21 cellular contexts compared by ENCODE assay signal in genomic region chr17:43769426-43769825, GRCh38. TPM values are rescaled to one million over a fixed set of nuclear protein-coding genes. Genes with fewer than 3 reads are reported as not detected.
DNase-seq lines count a peak whose midpoint lies in the region; ATAC-seq and TF ChIP-seq lines count a peak whose summit lies in the region.
"Had no signal": no experiment of that assay in that cellular context is flagged by ENCODE, and none has a peak within 500 bp of the region (broad histone marks: within the 10 kb centered on the region; RNA-seq: fewer than 3 reads in every experiment).

No MANE protein-coding gene starts in this region.

- POLR2A ChIA-PET in SK-N-SH (lab: Yijun Ruan, JAX): no interaction called here

- TF ChIP-seq CTCF in heart left ventricle (IDR thresholded peaks at IDR 0.05) (no peak), ascending aorta (IDR thresholded peaks at IDR 0.05) (no peak), stomach (IDR thresholded peaks at IDR 0.05) (no peak), SK-N-SH (IDR thresholded peaks at IDR 0.05) (no peak)

- no peaks in the 10 kb centered on the region for H3K9me2 ChIP-seq in SK-N-SH

- no peak for TF ChIP-seq EP300 in stomach (IDR thresholded peaks at IDR 0.05)
- TF ChIP-seq EP300 in SK-N-SH (IDR thresholded peaks at IDR 0.05; ENCODE audit: borderline replicate concordance in 1 of 2, low read depth in 1 of 2, low read length in 1 of 2): no peak

- TF ChIP-seq POLR2A in heart left ventricle (IDR thresholded peaks at IDR 0.05) (no peak), stomach (IDR thresholded peaks at IDR 0.05) (no peak)

- H3K4me2 ChIP-seq in SK-N-SH: no peak overlapping the region

- H3K4me1 ChIP-seq in heart left ventricle: peaks cover 0 to 90% (median 31%) of the 10 kb centered on the region in 12 donors
- peaks cover 7 to 24% of the 10 kb centered on the region in 2 donors for H3K4me1 ChIP-seq in ascending aorta
- peaks cover 28 to 69% (median 56%) of the 10 kb centered on the region in 4 donors for H3K4me1 ChIP-seq in stomach
- no peaks in the 10 kb centered on the region for H3K4me1 ChIP-seq in SK-N-SH (ENCODE audit: control insufficient read depth in 1 of 2, insufficient read depth in 2 of 2, low read depth in 1 of 2, low read length in 1 of 2)
- H3K4me1 ChIP-seq: BE2C had no signal

- H3K27me3 ChIP-seq in heart left ventricle: no peaks in the 10 kb centered on the region
- no peaks in the 10 kb centered on the region for H3K27me3 ChIP-seq in ascending aorta
- H3K27me3 ChIP-seq in stomach: no peaks in the 10 kb centered on the region
- H3K27me3 ChIP-seq in SK-N-SH (ENCODE audit: insufficient read depth): no peaks in the 10 kb centered on the region
- H3K27me3 ChIP-seq: BE2C had no signal

- H3K79me2 ChIP-seq in SK-N-SH (ENCODE audit: insufficient read depth): peaks cover 10% of the 10 kb centered on the region

- intact Hi-C loops in heart left ventricle (cut with DNase I) (loop anchor here in 2 of 10 donors (10.0 kb wide), 1 partner anchor 195 kb away; no protein-coding TSS in a partner anchor), Right ventricle myocardium inferior (cut with DNase I) (no loop called here), ascending aorta (cut with DNase I) (no loop called here), stomach (cut with DNase I; ENCODE audit: low total_unique reads) (no loop called here)

- H3K4me1 Mint-ChIP-seq in stimulated activated memory B cell treated with anti-CD40 and anti-IgM and Interleukin-4, amounts not matched to agents 10 μg/mL and 1 μg/mL and 100 μg/mL, for 72 hours: peaks cover 25% of the 10 kb centered on the region

- no peaks in the 10 kb centered on the region for H4K20me1 ChIP-seq in SK-N-SH (ENCODE audit: insufficient read depth)

- H3K9me3 Mint-ChIP-seq in stimulated activated memory B cell treated with anti-CD40 and anti-IgM and Interleukin-4, amounts not matched to agents 10 μg/mL and 1 μg/mL and 100 μg/mL, for 72 hours: no peaks in the 10 kb centered on the region
- H3K9me3 Mint-ChIP-seq: CD8-positive, alpha-beta T cell had no signal

- TF ChIP-seq RAD21 in SK-N-SH (IDR thresholded peaks at IDR 0.05; ENCODE audit: low read length): no peak

- H3K27ac Mint-ChIP-seq in stimulated activated memory B cell treated with anti-CD40 and anti-IgM and Interleukin-4, amounts not matched to agents 10 μg/mL and 1 μg/mL and 100 μg/mL, for 72 hours: no peak overlapping the region
- H3K27ac Mint-ChIP-seq: CD8-positive, alpha-beta T cell had no signal

- H3K27ac ChIP-seq in heart left ventricle (peak overlapping the region in 8 of 12 donors; percentile 20 to 81 (median 58)), ascending aorta (peak overlapping the region; percentile 8 to 26), stomach (peak overlapping the region in 3 of 5 donors; percentile 42 to 65 (median 53)), SK-N-SH (ENCODE audit: low read depth in 2 of 2, low read length in 1 of 2) (no peak overlapping the region)
- H3K27ac ChIP-seq: GM23248 had no signal

- H3F3A ChIP-seq in SK-N-SH (replicated peaks; ENCODE audit: insufficient read depth): peaks cover 25% of the 10 kb centered on the region

- H3K36me3 Mint-ChIP-seq in stimulated activated memory B cell treated with anti-CD40 and anti-IgM and Interleukin-4, amounts not matched to agents 10 μg/mL and 1 μg/mL and 100 μg/mL, for 72 hours: peaks cover 40% of the 10 kb centered on the region

- ATAC-seq in heart left ventricle (peak in 3 of 4 donors; percentile 1 to 4 (median 2)), Right ventricle myocardium inferior (no peak), GM19397 (IDR thresholded peaks at IDR 0.05; ENCODE audit: unreplicated experiment) (no peak)
- no peak for ATAC-seq in stimulated activated memory B cell treated with anti-CD40 and anti-IgM and Interleukin-4, amounts not matched to agents 10 μg/mL and 1 μg/mL and 100 μg/mL, for 72 hours
- ATAC-seq: CD8-positive, alpha-beta T cell; GM12878; K562 had no signal

- H3K4me3 ChIP-seq in heart left ventricle (no peak overlapping the region), ascending aorta (no peak overlapping the region), stomach (no peak overlapping the region), SK-N-SH (ENCODE audit: low read depth in 2 of 2, low read length in 1 of 2) (no peak overlapping the region)
- H3K4me3 ChIP-seq: GM12878, GM23248, K562 had no signal

- no peak overlapping the region for H3K9ac ChIP-seq in SK-N-SH
- H3K9ac ChIP-seq: GM23248 had no signal

- no peak overlapping the region for H3K4me3 Mint-ChIP-seq in stimulated activated memory B cell treated with anti-CD40 and anti-IgM and Interleukin-4, amounts not matched to agents 10 μg/mL and 1 μg/mL and 100 μg/mL, for 72 hours
- H3K4me3 Mint-ChIP-seq: CD8-positive, alpha-beta T cell had no signal

- peaks cover 0 to 93% (median 79%) of the 10 kb centered on the region in 9 donors for H3K36me3 ChIP-seq in heart left ventricle
- H3K36me3 ChIP-seq in ascending aorta: peaks cover 36 to 78% of the 10 kb centered on the region in 2 donors
- H3K36me3 ChIP-seq in stomach: peaks cover 43 to 80% (median 76%) of the 10 kb centered on the region in 4 donors
- peaks cover 35 to 54% of the 10 kb centered on the region in 2 experiments for H3K36me3 ChIP-seq in SK-N-SH (replicated peaks in 1 of 2; ENCODE audit: control insufficient read depth in 1 of 2, insufficient read depth in 2 of 2, low read length in 1 of 2)

- H3K9me3 ChIP-seq in heart left ventricle (no peaks in the 10 kb centered on the region), ascending aorta (no peaks in the 10 kb centered on the region), stomach (no peaks in the 10 kb centered on the region), SK-N-SH (no peaks in the 10 kb centered on the region)
- H3K9me3 ChIP-seq: BE2C had no signal

- no peak overlapping the region for H2AFZ ChIP-seq in SK-N-SH (ENCODE audit: low read depth)
- H2AFZ ChIP-seq: GM23248 had no signal

- CTCF ChIA-PET in SK-N-SH (lab: Yijun Ruan, JAX): interaction anchor here (1.0 to 3.2 kb wide), 3 partner anchors 9 to 191 kb away, joined by 3 to 19 read pairs (median 3); no protein-coding TSS in a partner anchor

- H3K27me3 Mint-ChIP-seq in stimulated activated memory B cell treated with anti-CD40 and anti-IgM and Interleukin-4, amounts not matched to agents 10 μg/mL and 1 μg/mL and 100 μg/mL, for 72 hours: no peaks in the 10 kb centered on the region

- DNase-seq in heart left ventricle (no peak), Right ventricle myocardium inferior (ENCODE audit: missing footprints) (no peak), ascending aorta (ENCODE audit: low spot score in 2 of 2) (no peak), mesenteric fat pad (ENCODE audit: low spot score) (peak; percentile 81), stomach (no peak), SK-N-SH (no peak)
- DNase-seq: BE2C; Calu3; CD8-positive, alpha-beta T cell; GM23248; HCEC 1CT; NCI-H1694 treated with DMSO at 0.1 percent for 48 hours; NCI-H510A treated with DMSO at 0.1 percent for 48 hours; NCI-H82; OCI-M1; SIG-M5 had no signal

- WGBS in heart left ventricle, 4 donors: 91 to 93% (median 92%) methylated on average over 15 to 16 of the region's 16 CpGs
- WGBS in stomach, 5 donors: 91 to 94% (median 92%) methylated on average over 6 to 16 of the region's 16 CpGs
- 97% methylated on average over 13 of the region's 16 CpGs for WGBS in SK-N-SH (ENCODE audit: low lambda C conversion rate)

TF ChIP-seq in SK-N-SH, 30 proteins besides CTCF, POLR2A, EP300 and RAD21 (continues in another document):
- no peak for TF ChIP-seq NFIC (IDR thresholded peaks at IDR 0.05; ENCODE audit: borderline replicate concordance)
- no peak for TF ChIP-seq RXRA (IDR thresholded peaks at IDR 0.05; ENCODE audit: borderline replicate concordance, low read depth)
- no peak for TF ChIP-seq MXI1 (IDR thresholded peaks at IDR 0.05; ENCODE audit: low read depth, low read length)
- TF ChIP-seq GATA2 (CRISPR knock-in tag; IDR thresholded peaks at IDR 0.05): no peak
- TF ChIP-seq PBX3 (IDR thresholded peaks at IDR 0.05): no peak
- TF ChIP-seq FOXJ3 (CRISPR knock-in tag; IDR thresholded peaks at IDR 0.05): no peak
- no peak for TF ChIP-seq TCF12 (IDR thresholded peaks at IDR 0.05)
- TF ChIP-seq TAF1 (IDR thresholded peaks at IDR 0.05; ENCODE audit: borderline replicate concordance, low read depth, low read length): no peak
- no peak for TF ChIP-seq RCOR1 (IDR thresholded peaks at IDR 0.05; ENCODE audit: low read length)
- TF ChIP-seq RFX5 (IDR thresholded peaks at IDR 0.05; ENCODE audit: low read length): no peak

RNA-seq across cellular contexts. Expression of gene DUSP3, which starts 9.4 kb away (rescaled TPM):
- total RNA-seq in heart left ventricle (100 to 1,000 TPM; 210 to 363 (median 267) TPM), Right ventricle myocardium inferior (260 TPM), ascending aorta (70.5 TPM), mesenteric fat pad (103 TPM), stomach (10 to 100 TPM; 33.0 to 97.8 (median 88.8) TPM)
- polyA plus RNA-seq in heart left ventricle (100 to 1,000 TPM; 208 to 312 TPM), stomach (10 to 100 TPM; 49.8 to 62.3 (median 51.7) TPM), SK-N-SH (2012; rRNA removed) (31.5 and 39.7 TPM in 2 replicates)
- 28.3 and 29.9 TPM in 2 replicates for polyA plus RNA-seq in SK-N-SH (2012; cell fraction: cytosol; rRNA removed)
- polyA plus RNA-seq in SK-N-SH (2012; cell fraction: nucleus; rRNA removed): 45.7 and 61.0 TPM in 2 replicates

RNA-seq across cellular contexts. Expression of gene CFAP97D1, which starts 10.8 kb away (rescaled TPM):
- total RNA-seq in heart left ventricle: under 1 TPM in 2 of 9 donors, not detected in 7; 0.05 to 0.45 TPM
- polyA plus RNA-seq in heart left ventricle: not detected
- not detected for total RNA-seq in Right ventricle myocardium inferior
- not detected for total RNA-seq in ascending aorta
- not detected for total RNA-seq in mesenteric fat pad
- not detected for total RNA-seq in stomach
- not detected for polyA plus RNA-seq in stomach
- polyA plus RNA-seq in SK-N-SH (2012; rRNA removed): 0.02 TPM in 2 replicates
- 0.03 TPM in 1 of 2 replicates, not detected in the other for polyA plus RNA-seq in SK-N-SH (2012; cell fraction: cytosol; rRNA removed)
- polyA plus RNA-seq in SK-N-SH (2012; cell fraction: nucleus; rRNA removed): 0.01 and 0.04 TPM in 2 replicates
- total RNA-seq: Calu3; CD8-positive, alpha-beta T cell; GM12878; GM23248; K562; RPMI7951 had no signal
- polyA plus RNA-seq: GM23248, K562 had no signal

RNA-seq across cellular contexts. Expression of gene SOST, which starts 10.8 kb away (rescaled TPM):
- total RNA-seq in heart left ventricle (not detected), Right ventricle myocardium inferior (not detected), ascending aorta (15.1 TPM), mesenteric fat pad (not detected), stomach (not detected)
- polyA plus RNA-seq in heart left ventricle (not detected), stomach (not detected), SK-N-SH (2012; rRNA removed) (not detected in 2 replicates)
- polyA plus RNA-seq in SK-N-SH (2012; cell fraction: cytosol; rRNA removed): 0.01 TPM in 1 of 2 replicates, not detected in the other
- polyA plus RNA-seq in SK-N-SH (2012; cell fraction: nucleus; rRNA removed): not detected in 2 replicates
- total RNA-seq: Calu3; CD8-positive, alpha-beta T cell; GM12878; GM23248; K562; RPMI7951 had no signal
- polyA plus RNA-seq: GM12878, GM23248, K562 had no signal

Comparison
In these comparisons a context has a peak if more than half of its experiments do, and no peak if none do; other contexts are left out.
1. ATAC-seq: peak in heart left ventricle (3 of 4); none in Right ventricle myocardium inferior (single experiment), GM19397 (single experiment) and stimulated activated memory B cell treated with anti-CD40 and anti-IgM and Interleukin-4, amounts not matched to agents 10 μg/mL and 1 μg/mL and 100 μg/mL, for 72 hours (single experiment).
2. H3K27ac ChIP-seq: peak in heart left ventricle (8 of 12), ascending aorta (2 of 2) and stomach (3 of 5); none in SK-N-SH (0 of 2).
3. RNA of gene SOST, which starts 10.8 kb away (total RNA-seq): 15.1 TPM in ascending aorta (single experiment); not detected in mesenteric fat pad (single experiment), not detected in heart left ventricle, not detected in Right ventricle myocardium inferior (single experiment) and not detected in stomach; every median in the first group is over 10 times any median in the second.